In genomic region chr15:89127054-89127702, GRCh38 we compare ENCODE assay signal across 10 cellular contexts. TPM values are rescaled to one million over a fixed set of nuclear protein-coding genes. Genes with fewer than 3 reads are reported as not detected.
DNase-seq lines count a peak whose midpoint lies in the region; ATAC-seq and TF ChIP-seq lines count a peak whose summit lies in the region.
"Had no signal": no experiment of that assay in that cellular context is flagged by ENCODE, and none has a peak within 500 bp of the region (broad histone marks: within the 10 kb centered on the region; RNA-seq: fewer than 3 reads in every experiment).

No MANE protein-coding gene starts in this region.

- ATAC-seq in RWPE2 (ENCODE audit: low read depth) = peak; percentile 70
- ATAC-seq in foreskin keratinocyte = peak; percentile 89
- ATAC-seq in HG03196 (IDR thresholded peaks at IDR 0.05; ENCODE audit: unreplicated experiment) = no peak
- ATAC-seq in GM21447 (IDR thresholded peaks at IDR 0.05; ENCODE audit: unreplicated experiment) = no peak

- H3K4me3 ChIP-seq in RWPE2 (ENCODE audit: severe bottlenecking) = no peak overlapping the region

- TF ChIP-seq CTCF in RWPE2 (IDR thresholded peaks at IDR 0.05; ENCODE audit: poor library complexity, severe bottlenecking) (peak; percentile 13), foreskin keratinocyte (conservative IDR thresholded peaks at IDR 0.05) (peak; percentile 15)

- H3K27ac ChIP-seq in RWPE2 (ENCODE audit: poor library complexity, severe bottlenecking) (peak overlapping the region; percentile 4), foreskin keratinocyte (no peak overlapping the region)

- H3K9me3 ChIP-seq in RWPE2 (ENCODE audit: severe bottlenecking) = no peaks in the 10 kb centered on the region

- H3K27me3 ChIP-seq in RWPE2 (ENCODE audit: insufficient read depth, poor library complexity, severe bottlenecking) (no peaks in the 10 kb centered on the region), foreskin keratinocyte (no peaks in the 10 kb centered on the region)

- DNase-seq in activated T-cell treated with anti-CD3 and anti-CD28 coated beads, Interleukin-2, amount 50 U/mL, for 48 hours = peak; percentile 45 to 62
- no peak for DNase-seq in activated T-cell treated with anti-CD3 and anti-CD28 coated beads for 4 hours
- DNase-seq in RWPE2 (ENCODE audit: low spot score) = peak; percentile 57
- peak in 1 of 2 donors; percentile 56 for DNase-seq in foreskin keratinocyte
- peak; percentile 62 for DNase-seq in stimulated activated CD8-positive, alpha-beta memory T cell treated with anti-CD3 and anti-CD28 coated beads, Interleukin-4, amount 100 ng/mL, for 48 hours
- no peak for DNase-seq in T1000 (lab: John Stamatoyannopoulos, UW)
- DNase-seq: anterior cingulate cortex, nucleus accumbens had no signal

- H3K36me3 ChIP-seq in RWPE2 (ENCODE audit: low read depth) = peaks cover 53% of the 10 kb centered on the region

- H3K4me1 ChIP-seq in RWPE2 (ENCODE audit: insufficient read depth, poor library complexity, severe bottlenecking) (peaks cover 30% of the 10 kb centered on the region), foreskin keratinocyte (peaks cover 17% of the 10 kb centered on the region)

RNA-seq across cellular contexts. Expression of gene ABHD2, which starts 38.9 kb away (rescaled TPM):
- total RNA-seq in foreskin keratinocyte = 32.7 and 41.4 TPM in 2 replicates
- polyA plus RNA-seq in foreskin keratinocyte = 4.9 and 6.5 TPM in 2 replicates

Comparison
In these comparisons a context has a peak if more than half of its experiments do, and no peak if none do; other contexts are left out.
1. DNase-seq: peak in activated T-cell treated with anti-CD3 and anti-CD28 coated beads, Interleukin-2, amount 50 U/mL, for 48 hours (2 of 2), RWPE2 (single experiment) and stimulated activated CD8-positive, alpha-beta memory T cell treated with anti-CD3 and anti-CD28 coated beads, Interleukin-4, amount 100 ng/mL, for 48 hours (single experiment); none in activated T-cell treated with anti-CD3 and anti-CD28 coated beads for 4 hours (single experiment) and T1000 (single experiment).
2. ATAC-seq: peak in RWPE2 (single experiment) and foreskin keratinocyte (single experiment); none in HG03196 (single experiment) and GM21447 (single experiment).